ENCODE assay signal across 37 cellular contexts in the genomic region with DNA sequence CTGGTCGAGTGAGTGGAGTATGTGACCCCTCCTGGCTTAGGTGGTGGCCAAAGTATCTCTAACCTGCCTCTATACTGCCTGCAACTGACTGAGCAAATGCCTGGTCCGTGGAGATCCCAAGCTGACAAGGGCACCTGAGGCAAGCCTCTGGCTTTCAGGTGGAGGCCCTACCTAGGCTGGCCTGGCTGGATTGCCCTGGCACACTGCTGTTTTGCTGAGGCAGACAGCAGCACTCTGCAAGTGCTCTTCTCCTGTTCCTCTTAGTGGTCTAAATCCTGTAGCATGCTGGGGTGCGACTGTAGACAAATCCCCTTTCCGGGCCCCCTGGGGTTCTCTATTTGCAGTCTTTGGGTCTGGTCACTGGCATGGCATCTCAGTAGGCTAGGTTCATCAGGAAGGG. TPM values are rescaled to one million over a fixed set of nuclear protein-coding genes. Genes with fewer than 3 reads are reported as not detected.
"Had no signal": no experiment of that assay in that cellular context is flagged by ENCODE, and none has a peak within 500 bp of the region (broad histone marks: within the 10 kb centered on the region; RNA-seq: fewer than 3 reads in every experiment).

No MANE protein-coding gene starts in this region.

- H3K36me3 ChIP-seq: adrenal gland, brain microvascular endothelial cell, breast epithelium had no signal

- H3K4me3 ChIP-seq: adrenal gland, body of pancreas, breast epithelium had no signal

- H3K27me3 ChIP-seq: adrenal gland, body of pancreas, brain microvascular endothelial cell had no signal

- DNase-seq: activated B cell treated with CpG ODN at 0.5 μM for 24 hours; activated CD4-positive, alpha-beta memory T cell treated with anti-CD3 and anti-CD28 coated beads for 36 hours; activated CD4-positive, alpha-beta T cell treated with anti-CD3 and anti-CD28 coated beads for 4 hours; activated CD4-positive, alpha-beta T cell treated with anti-CD3 and anti-CD28 coated beads, Interleukin-2, amount 10 ng/mL, durations not matched to agents 24 days and 14 days; activated CD4-positive, alpha-beta T cell treated with anti-CD3 and anti-CD28 coated beads, Interleukin-2, amount 50 U/mL, for 1 hour; activated CD4-positive, alpha-beta T cell treated with anti-CD3 and anti-CD28 coated beads, Interleukin-2, amount 50 U/mL, for 4 hours; activated CD4-positive, CD25-positive, alpha-beta regulatory T cell treated with anti-CD3 and anti-CD28 coated beads, Interleukin-2, amount 50 U/mL, for 72 hours; activated CD8-positive, alpha-beta memory T cell treated with anti-CD3 and anti-CD28 coated beads, Interleukin-2, amount 50 U/mL, for 4 hours; activated CD8-positive, alpha-beta T cell treated with anti-CD3 and anti-CD28 coated beads for 36 hours; activated effector memory CD4-positive, alpha-beta T cell treated with anti-CD3 and anti-CD28 coated beads, Interleukin-2, amount 50 U/mL, for 16 hours; activated gamma-delta T cell treated with Interleukin-2 at 50 U/mL for 16 hours; activated naive CD4-positive, alpha-beta T cell; activated naive CD4-positive, alpha-beta T cell treated with anti-CD3 and anti-CD28 coated beads for 36 hours; activated naive CD4-positive, alpha-beta T cell treated with anti-CD3 and anti-CD28 coated beads, Interleukin-2, amount 50 U/mL, for 16 hours; activated naive CD8-positive, alpha-beta T cell treated with anti-CD3 and anti-CD28 coated beads for 36 hours; activated T-cell treated with anti-CD3 and anti-CD28 coated beads for 4 hours; activated T-cell treated with anti-CD3 and anti-CD28 coated beads, Interleukin-2, amount 50 U/mL, for 1 hour; activated T-cell treated with anti-CD3 and anti-CD28 coated beads, Interleukin-2, amount 50 U/mL, for 4 hours; activated T-cell treated with anti-CD3 and anti-CD28 coated beads, Interleukin-2, amount 50 U/mL, for 72 hours; adrenal gland; amniotic stem cell; aorta; body of pancreas; brain microvascular endothelial cell; caudate nucleus; cerebellar nuclear complex; T-helper 1 cell; T-helper 2 cell; T-helper 9 cell had no signal

- ATAC-seq: activated CD8-positive, alpha-beta T cell treated with anti-CD3 and anti-CD28 coated beads for 36 hours; activated naive CD4-positive, alpha-beta T cell treated with anti-CD3 and anti-CD28 coated beads, Interleukin-2, amount 50 U/mL, for 72 hours; activated T-cell treated with anti-CD3 and anti-CD28 coated beads, Interleukin-2, amount 50 U/mL, for 4 hours; activated T-cell treated with anti-CD3 and anti-CD28 coated beads, Interleukin-2, amount 50 U/mL, for 72 hours; activated T-helper 17 cell treated with anti-CD3 and anti-CD28 coated beads, Interleukin-2, amount 50 U/mL, for 72 hours; body of pancreas had no signal

- H3K9me3 ChIP-seq: adrenal gland, body of pancreas, breast epithelium had no signal

- H3K4me1 ChIP-seq: adrenal gland, body of pancreas, breast epithelium had no signal

- H3K27ac ChIP-seq: adrenal gland, body of pancreas, brain microvascular endothelial cell, breast epithelium, VCaP had no signal

RNA-seq across cellular contexts. Expression of gene PNMA5, which starts 44.8 kb away (rescaled TPM):
- total RNA-seq: activated B cell treated with CpG ODN at 0.5 μM for 24 hours; activated CD4-positive, alpha-beta T cell treated with anti-CD3 and anti-CD28 coated beads, Interleukin-2, amount 10 ng/mL, durations not matched to agents 24 days and 14 days; activated CD8-positive, alpha-beta memory T cell treated with anti-CD3 and anti-CD28 coated beads for 36 hours; activated CD8-positive, alpha-beta T cell treated with anti-CD3 and anti-CD28 coated beads for 36 hours; activated naive CD4-positive, alpha-beta T cell treated with anti-CD3 and anti-CD28 coated beads for 36 hours; activated naive CD4-positive, alpha-beta T cell treated with anti-CD3 and anti-CD28 coated beads, Interleukin-2, amount 50 U/mL, for 72 hours; activated naive CD8-positive, alpha-beta T cell treated with anti-CD3 and anti-CD28 coated beads for 36 hours; activated T-cell treated with anti-CD3 and anti-CD28 coated beads, Interleukin-2, amount 50 U/mL, for 4 hours; activated T-helper 1 cell treated with anti-CD3 and anti-CD28 coated beads, Interleukin-12 subunit alpha, Interleukin-12 subunit beta, Interleukin-2, Interleukin-4 antibody, amounts not matched to agents 30 ng/mL and 10 ng/mL and 1 ng/mL, durations not matched to agents 14 hours and 24 hours and 36 hours; adrenal gland; aorta; astrocyte; body of pancreas; breast epithelium; chondrocyte had no signal
- polyA plus RNA-seq: aorta had no signal
